9 cellular contexts compared by ENCODE assay signal in the genomic region with DNA sequence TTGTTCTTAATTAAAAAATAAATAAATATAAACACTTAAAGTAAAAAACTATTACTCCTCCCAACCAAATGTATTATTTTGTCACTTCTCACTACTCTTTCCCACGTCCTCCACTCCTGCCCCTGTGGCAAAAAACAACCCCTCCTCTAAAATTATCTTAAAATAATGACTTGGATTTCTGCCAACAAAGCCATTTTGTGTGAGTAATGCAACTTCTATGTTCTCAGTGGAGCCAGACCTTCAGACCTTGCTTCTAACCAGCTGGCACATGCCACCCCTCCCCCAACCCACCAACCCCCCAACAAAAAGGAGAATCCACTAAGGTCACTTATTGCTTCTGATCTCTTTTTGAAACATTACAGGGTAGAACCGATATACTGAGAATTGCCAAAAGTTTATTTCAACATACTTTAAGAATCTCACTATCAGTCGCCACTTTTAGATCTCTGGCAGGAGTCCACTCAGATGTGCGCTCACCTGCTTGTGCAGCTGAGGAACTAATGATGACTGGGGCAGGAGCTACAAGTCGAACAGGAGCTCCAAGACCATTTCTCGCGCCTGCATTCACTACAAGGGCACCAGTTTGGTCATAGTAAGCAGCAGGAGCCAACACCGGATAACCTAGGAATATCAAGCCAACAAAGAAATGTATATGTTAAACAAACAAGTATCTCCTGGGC. TPM values are rescaled to one million over a fixed set of nuclear protein-coding genes. Genes with fewer than 3 reads are reported as not detected.
DNase-seq lines count a peak whose midpoint lies in the region; ATAC-seq, FAIRE-seq and TF ChIP-seq lines count a peak whose summit lies in the region.
"Had no signal": no experiment of that assay in that cellular context is flagged by ENCODE, and none has a peak within 500 bp of the region (broad histone marks: within the 10 kb centered on the region; RNA-seq: fewer than 3 reads in every experiment).

No MANE protein-coding gene starts in this region.

- H3K23ac ChIP-seq in H9 (ENCODE audit: insufficient read length, low read depth, low read length), result no peak overlapping the region

- no peaks in the 10 kb centered on the region for H3K9me1 ChIP-seq in endothelial cell of umbilical vein (replicated peaks; ENCODE audit: control insufficient read depth, extremely low read depth, insufficient read depth, low read length)

- no peak overlapping the region for H2BK20ac ChIP-seq in H9 (ENCODE audit: low read depth, low read length, poor library complexity, severe bottlenecking)

- H3K9me3 ChIP-seq in H9 (ENCODE audit: control insufficient read depth, low read depth, low read length), result no peaks in the 10 kb centered on the region
- H3K9me3 ChIP-seq in endothelial cell of umbilical vein (replicated peaks; ENCODE audit: control insufficient read depth, insufficient read depth, low read length), result no peaks in the 10 kb centered on the region

- H3K27ac Mint-ChIP-seq in H9 (peak overlapping the region; percentile 32 to 85 (median 78); a peak in 4 of 7 replicates), progenitor cell of endocrine pancreas (peak overlapping the region; percentile 82)
- H3K27ac Mint-ChIP-seq: dendritic cell treated with granulocyte-macrophage colony-stimulating factor and Interleukin-4, amounts not matched to agents 40 ng/mL and 50 ng/mL, for 4 days had no signal

- H3K9ac ChIP-seq in H9 (ENCODE audit: extremely low read depth, insufficient read length, low read length) (no peak overlapping the region), endothelial cell of umbilical vein (replicated peaks; ENCODE audit: extremely low read depth, insufficient read depth, low read length) (no peak overlapping the region)

- no peak overlapping the region for H4K8ac ChIP-seq in H9 (replicated peaks; ENCODE audit: insufficient read length, low read depth, low read length)

- H3K4me3 Mint-ChIP-seq in H9 (no peak overlapping the region), progenitor cell of endocrine pancreas (ENCODE audit: low read depth) (no peak overlapping the region)
- H3K4me3 Mint-ChIP-seq: dendritic cell treated with granulocyte-macrophage colony-stimulating factor and Interleukin-4, amounts not matched to agents 40 ng/mL and 50 ng/mL, for 4 days had no signal

- no peak overlapping the region for H3K56ac ChIP-seq in H9 (ENCODE audit: insufficient read length, low read depth, low read length)

- H3T11ph ChIP-seq in H9 (ENCODE audit: low read length), result no peak overlapping the region

- H3K4ac ChIP-seq in H9 (ENCODE audit: low read depth, low read length), result no peak overlapping the region

- H4K20me1 ChIP-seq in H9 (ENCODE audit: control insufficient read depth, insufficient read depth, insufficient read length) (no peaks in the 10 kb centered on the region), endothelial cell of umbilical vein (replicated peaks; ENCODE audit: control insufficient read depth, extremely low read depth, insufficient read depth, low read length) (peaks cover 3% of the 10 kb centered on the region)

- CTCF ChIA-PET in endothelial cell of umbilical vein (lab: Charles Lee), result interaction anchor here (1.2 kb wide), 1 partner anchor 35 kb away, joined by 3 read pairs; no protein-coding TSS in a partner anchor

- H3K27me3 Mint-ChIP-seq in H9 (ENCODE audit: low read depth) (no peaks in the 10 kb centered on the region), progenitor cell of endocrine pancreas (no peaks in the 10 kb centered on the region)
- H3K27me3 Mint-ChIP-seq: dendritic cell treated with granulocyte-macrophage colony-stimulating factor and Interleukin-4, amounts not matched to agents 40 ng/mL and 50 ng/mL, for 4 days had no signal

- H3K18ac ChIP-seq in H9 (ENCODE audit: insufficient read length, low read depth, low read length), result no peak overlapping the region

- peaks cover 4 to 8% of the 10 kb centered on the region in 2 experiments; a peak in 3 of 4 replicates for H3K4me1 Mint-ChIP-seq in H9
- peaks cover 7% of the 10 kb centered on the region for H3K4me1 Mint-ChIP-seq in progenitor cell of endocrine pancreas (ENCODE audit: low read depth)

- TF ChIP-seq POLR2A in endothelial cell of umbilical vein (IDR thresholded peaks at IDR 0.05; ENCODE audit: low read depth, low read length), result no peak

- no peak overlapping the region; the same call in 1 of the 2 replicates for H3K14ac ChIP-seq in H9 (ENCODE audit: insufficient read depth, low read length)

- H3K27me3 ChIP-seq in H9 (ENCODE audit: insufficient read depth, low read length) (no peaks in the 10 kb centered on the region), endothelial cell of umbilical vein (ENCODE audit: control insufficient read depth in 2 of 2, insufficient read depth in 2 of 2, low read length in 2 of 2) (no peaks in the 10 kb centered on the region)

- WGBS in H9 (ENCODE audit: extremely low coverage, insufficient read length, low lambda C conversion rate), result no CpG with 5 or more reads among the region's 8 CpGs

- no peak overlapping the region for H2BK120ac ChIP-seq in H9 (ENCODE audit: low read depth, low read length, poor library complexity, severe bottlenecking)

- no peaks in the 10 kb centered on the region for H3K4me1 ChIP-seq in H9 (ENCODE audit: insufficient read depth, low read length)
- peaks cover 16% of the 10 kb centered on the region for H3K4me1 ChIP-seq in endothelial cell of umbilical vein (ENCODE audit: control insufficient read depth, extremely low read depth, insufficient read depth, low read length)

- no peak overlapping the region for H2BK15ac ChIP-seq in H9 (ENCODE audit: low read depth, low read length)

- dilution Hi-C loops in endothelial cell of umbilical vein (cut with MboI; ENCODE audit: extremely low pct_ligation_motif_present, low sequenced_read_pairs), result no loop called here

- no peak overlapping the region for H4K5ac ChIP-seq in H9 (ENCODE audit: insufficient read length, low read depth, low read length)

- H2BK12ac ChIP-seq in H9 (ENCODE audit: insufficient read length, low read depth, low read length), result no peak overlapping the region

- H4K91ac ChIP-seq in H9 (ENCODE audit: insufficient read length, low read depth, low read length), result no peak overlapping the region

- no peak overlapping the region for H3K27ac ChIP-seq in H9 (ENCODE audit: insufficient read length, low read depth, low read length)
- H3K27ac ChIP-seq in endothelial cell of umbilical vein (ENCODE audit: insufficient read depth, low read depth, low read length), result peak overlapping the region; percentile 43

- H3K36me3 Mint-ChIP-seq in H9 (ENCODE audit: insufficient read depth in 1 of 3, low read depth in 3 of 3) (peaks cover 68 to 94% (median 93%) of the 10 kb centered on the region in 3 experiments), progenitor cell of endocrine pancreas (ENCODE audit: insufficient read depth) (peaks cover 50% of the 10 kb centered on the region)

- ATAC-seq in GM18520 (IDR thresholded peaks at IDR 0.05; ENCODE audit: unreplicated experiment), result no peak
- no peak for ATAC-seq in HG02610 (IDR thresholded peaks at IDR 0.05; ENCODE audit: unreplicated experiment)
- ATAC-seq in GM18519 (IDR thresholded peaks at IDR 0.05; ENCODE audit: low FRiP score, unreplicated experiment), result no peak

- H2AFZ ChIP-seq in H9 (ENCODE audit: low read length), result no peak overlapping the region
- no peak overlapping the region for H2AFZ ChIP-seq in endothelial cell of umbilical vein (ENCODE audit: low read depth, low read length)

- POLR2A ChIA-PET in endothelial cell of umbilical vein (lab: Charles Lee), result no interaction called here

- H3K23me2 ChIP-seq in H9 (ENCODE audit: insufficient read length, low read depth, low read length, poor library complexity, severe bottlenecking), result no peaks in the 10 kb centered on the region

- no peak overlapping the region for H2AK5ac ChIP-seq in H9 (ENCODE audit: insufficient read length, low read length)

- H3K79me1 ChIP-seq in H9 (ENCODE audit: insufficient read depth, low read depth, low read length, poor library complexity, severe bottlenecking), result peaks cover 6% of the 10 kb centered on the region

- DNase-seq in H9 (no peak), NCI-H2227 (lab: John Stamatoyannopoulos, UW; ENCODE audit: unreplicated experiment) (peak; percentile 94), endothelial cell of umbilical vein (ENCODE audit: low read depth, low spot score) (peak; percentile 88), progenitor cell of endocrine pancreas (ENCODE audit: low spot score, unreplicated experiment) (no peak), iPS-NIHi7 (ENCODE audit: extremely low spot score) (no peak)

- H3K36me3 ChIP-seq in endothelial cell of umbilical vein (ENCODE audit: control insufficient read depth in 2 of 2, extremely low read depth in 1 of 2, insufficient read depth in 2 of 2, low read length in 2 of 2), result peaks cover 20 to 38% of the 10 kb centered on the region in 2 experiments

- no TSS peak for BruUV-seq in endothelial cell of umbilical vein (replicated peaks; lab: Mats Ljungman, UMichigan)

- H3K4me2 ChIP-seq in H9 (ENCODE audit: insufficient read depth, insufficient read length, low read length) (no peak overlapping the region), endothelial cell of umbilical vein (ENCODE audit: insufficient read depth, low read length) (peak overlapping the region; percentile 28)

- H3K4me3 ChIP-seq in endothelial cell of umbilical vein (replicated peaks in 1 of 3; ENCODE audit: insufficient read depth in 1 of 3, low read depth in 1 of 3, low read length in 3 of 3), result no peak overlapping the region

- FAIRE-seq in endothelial cell of umbilical vein (lab: Jason Lieb, UNC), result peak; percentile 84

- no peak overlapping the region for H2BK5ac ChIP-seq in H9 (ENCODE audit: insufficient read length, low read length)

- peaks cover 2% of the 10 kb centered on the region; the same call in 1 of the 2 replicates for H3K79me2 ChIP-seq in H9 (ENCODE audit: insufficient read depth, low read length)
- H3K79me2 ChIP-seq in endothelial cell of umbilical vein (ENCODE audit: control insufficient read depth, insufficient read depth, low read length), result peaks cover 72% of the 10 kb centered on the region

- intact Hi-C loops in endothelial cell of umbilical vein (cut with micrococcal nuclease), result loop anchor here (2.0 kb wide), 1 partner anchor 98 kb away; a partner anchor contains a TSS

- TF ChIP-seq CTCF in H9 (conservative IDR thresholded peaks at IDR 0.05), result no peak
- no peak for TF ChIP-seq CTCF in endothelial cell of umbilical vein (IDR thresholded peaks at IDR 0.05; ENCODE audit: extremely low read depth in 1 of 2, insufficient read depth in 1 of 2, low read depth in 1 of 2, low read length in 2 of 2)
- no peak for TF ChIP-seq CTCF in progenitor cell of endocrine pancreas (IDR thresholded peaks at IDR 0.05; ENCODE audit: unreplicated experiment)

- H3K9me3 Mint-ChIP-seq in H9, result no peaks in the 10 kb centered on the region
- H3K9me3 Mint-ChIP-seq in progenitor cell of endocrine pancreas (ENCODE audit: low read depth), result no peaks in the 10 kb centered on the region
- H3K9me3 Mint-ChIP-seq: dendritic cell treated with granulocyte-macrophage colony-stimulating factor and Interleukin-4, amounts not matched to agents 40 ng/mL and 50 ng/mL, for 4 days had no signal

RNA-seq across cellular contexts. Expression of a gene that starts 58.3 kb away (rescaled TPM):
- total RNA-seq in H9 (2021) (24.2 and 25.9 TPM in 2 replicates), endothelial cell of umbilical vein (20.8 and 25.9 TPM in 2 replicates), progenitor cell of endocrine pancreas (33.7 and 38.3 TPM in 2 replicates)
- 7.0 and 7.1 TPM in 2 replicates for polyA plus RNA-seq in endothelial cell of umbilical vein
- 6.8 and 8.2 TPM in 2 replicates for polyA plus RNA-seq in endothelial cell of umbilical vein (2011; cell fraction: cytosol; rRNA removed)
- polyA plus RNA-seq in endothelial cell of umbilical vein (2011; cell fraction: nucleus; rRNA removed), result 3.8 and 6.1 TPM in 2 replicates
- 32.5 and 36.4 TPM in 2 replicates for polyA plus RNA-seq in endothelial cell of umbilical vein (2012)
- 11.0 and 13.1 TPM in 2 replicates for polyA minus RNA-seq in endothelial cell of umbilical vein
- 7.0 TPM for polyA minus RNA-seq in endothelial cell of umbilical vein (2011; cell fraction: cytosol; rRNA and poly(A)+ RNA removed)
- polyA minus RNA-seq in endothelial cell of umbilical vein (2011; cell fraction: nucleus; rRNA and poly(A)+ RNA removed), result 3.8 and 4.6 TPM in 2 replicates

Comparison
In these comparisons a context has a peak if more than half of its experiments do, and no peak if none do; other contexts are left out.
1. DNase-seq: peak in NCI-H2227 (single experiment) and endothelial cell of umbilical vein (single experiment); none in H9 (single experiment), progenitor cell of endocrine pancreas (single experiment) and iPS-NIHi7 (single experiment).